ENCODE assay signal across 8 cellular contexts in the genomic region with DNA sequence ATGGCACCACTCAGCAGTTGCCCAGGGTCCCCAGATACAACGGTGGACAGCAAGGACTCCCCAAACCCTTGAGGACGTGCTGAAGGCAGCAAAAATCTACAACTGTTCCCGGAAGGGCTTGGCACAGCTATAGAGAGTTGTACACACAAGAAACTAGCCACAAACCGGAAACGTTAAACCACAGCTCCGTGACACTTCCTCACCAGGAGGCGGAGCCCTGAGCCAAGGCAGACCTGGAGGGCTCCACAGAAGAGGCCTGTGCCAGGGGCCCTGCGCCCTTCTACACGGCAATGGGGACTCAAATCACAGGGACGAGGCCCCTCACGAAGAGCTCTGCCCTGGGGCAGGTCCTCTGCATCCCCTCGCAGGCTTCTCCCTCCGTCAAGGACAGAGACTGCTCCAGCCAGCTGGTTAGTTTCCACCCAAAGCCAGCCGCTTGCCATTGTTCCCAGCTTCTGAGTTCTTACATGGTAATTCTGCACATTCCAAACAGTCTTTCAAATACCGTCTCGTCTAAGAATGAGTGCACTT.
A peak's percentile ranks its signal among the peaks of the same experiment; 100 is the strongest.
DNase-seq lines count a peak whose midpoint lies in the region; ATAC-seq and TF ChIP-seq lines count a peak whose summit lies in the region.

No MANE protein-coding gene starts in this region.

- no peaks in the 10 kb centered on the region for H3K9me3 ChIP-seq in breast epithelium
- no peaks in the 10 kb centered on the region for H3K9me3 ChIP-seq in lower lobe of right lung

- H3K27me3 ChIP-seq in BJ (ENCODE audit: control insufficient read depth, insufficient read depth, low read length) = no peaks in the 10 kb centered on the region
- H3K27me3 ChIP-seq in breast epithelium = no peaks in the 10 kb centered on the region
- no peaks in the 10 kb centered on the region for H3K27me3 ChIP-seq in lower lobe of right lung (ENCODE audit: low read depth)

- TF ChIP-seq POLR2A in breast epithelium (IDR thresholded peaks at IDR 0.05) = no peak

- H3K4me3 ChIP-seq in BJ (ENCODE audit: low read depth, low read length) = no peak overlapping the region
- H3K4me3 ChIP-seq in breast epithelium = peak overlapping the region in 2 of 3 donors; percentile 6 to 12
- H3K4me3 ChIP-seq in lower lobe of right lung = peak overlapping the region; percentile 41

- H3K4me1 ChIP-seq in breast epithelium (peaks cover 14 to 32% of the 10 kb centered on the region in 2 donors), lower lobe of right lung (peaks cover 57% of the 10 kb centered on the region)

- CTCF ChIA-PET in BJ (lab: Yijun Ruan, JAX) = interaction anchor here (0.6 kb wide), 1 partner anchor 898 kb away, joined by 3 read pairs; no protein-coding TSS in a partner anchor

- H3K36me3 ChIP-seq in BJ (ENCODE audit: control insufficient read depth, insufficient read depth, low read length) (no peaks in the 10 kb centered on the region), breast epithelium (no peaks in the 10 kb centered on the region), lower lobe of right lung (no peaks in the 10 kb centered on the region)

- POLR2A ChIA-PET in BJ (lab: Charles Lee) = interaction anchor here (1.1 kb wide), 1 partner anchor 10 kb away, joined by 3 read pairs; no protein-coding TSS in a partner anchor

- intact Hi-C loops in breast epithelium (cut with DNase I; ENCODE audit: low total_unique reads) (no loop called here), lower lobe of right lung (cut with DNase I) (no loop called here)

- H3K27ac ChIP-seq in VCaP (peak overlapping the region; percentile 99), breast epithelium (peak overlapping the region; percentile 54 to 76), lower lobe of right lung (peak overlapping the region; percentile 85)

- TF ChIP-seq CTCF in BJ (IDR thresholded peaks at IDR 0.05; ENCODE audit: insufficient read depth, low read depth, low read length) (0 out of 2 replicates have a peak, but pooled peaks have one; percentile 22), VCaP (conservative IDR thresholded peaks at IDR 0.05) (peak; percentile 59), breast epithelium (IDR thresholded peaks at IDR 0.05) (peak in 1 of 3 donors; percentile 17), lower lobe of right lung (IDR thresholded peaks at IDR 0.05) (peak; percentile 44)

- ATAC-seq in GM21367 (IDR thresholded peaks at IDR 0.05; ENCODE audit: unreplicated experiment) = peak; percentile 86
- peak; percentile 89 to 92 for ATAC-seq in lower lobe of right lung

- DNase-seq in BJ (ENCODE audit: low read depth) = peak; percentile 38
- peak; percentile 64 for DNase-seq in HT-29 (ENCODE audit: low spot score)
- DNase-seq in breast epithelium (ENCODE audit: low spot score in 2 of 2) = peak in 1 of 2 donors; percentile 55
- peak; percentile 87 for DNase-seq in lower lobe of right lung
- peak; percentile 83 to 86 for DNase-seq in stimulated activated CD8-positive, alpha-beta memory T cell treated with anti-CD3 and anti-CD28 coated beads, Interleukin-15, amount 100 ng/mL, for 48 hours (ENCODE audit: low read depth in 2 of 2)
- DNase-seq in DMS 273 (lab: John Stamatoyannopoulos, UW; ENCODE audit: unreplicated experiment) = no peak
